ENCODE assay signal across 8 cellular contexts in the genomic region with DNA sequence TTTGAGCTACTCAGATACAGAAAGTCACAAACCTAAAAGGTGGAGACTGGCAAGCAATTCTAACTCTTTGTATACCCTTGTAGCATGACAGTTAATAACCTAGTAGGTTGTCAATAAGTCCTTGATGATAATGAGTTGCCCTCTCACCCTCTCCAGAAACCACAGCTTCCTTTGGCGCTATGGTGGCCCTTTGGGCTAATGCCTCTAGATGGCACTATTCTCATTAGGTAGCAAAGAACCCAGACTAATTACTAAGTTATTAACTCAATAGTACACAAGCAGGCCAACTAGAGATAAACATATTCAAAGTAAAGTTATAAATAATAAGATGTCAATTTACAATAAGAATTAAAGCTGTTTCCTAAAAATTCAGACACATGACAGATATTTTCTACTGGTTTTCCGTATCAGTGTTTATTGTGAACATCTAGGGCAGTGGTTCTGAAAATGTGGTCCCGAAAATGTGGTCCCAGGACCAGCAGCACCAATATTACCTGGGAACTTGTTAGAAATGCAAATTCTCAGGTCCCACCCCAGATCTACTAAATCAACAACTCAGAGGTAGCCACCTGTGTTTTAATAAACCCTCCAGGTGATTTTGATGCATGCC. TPM values are rescaled to one million over a fixed set of nuclear protein-coding genes. Genes with fewer than 3 reads are reported as not detected.
DNase-seq lines count a peak whose midpoint lies in the region; ATAC-seq and TF ChIP-seq lines count a peak whose summit lies in the region.

No MANE protein-coding gene starts in this region.

- 78 to 79% methylated on average over 3 of the region's 3 CpGs for WGBS in aorta, 2 donors

- H3K9me3 ChIP-seq in Peyer's patch (no peaks in the 10 kb centered on the region), aorta (ENCODE audit: control insufficient read depth, low read length) (no peaks in the 10 kb centered on the region)

- H3K27ac ChIP-seq in Peyer's patch, result no peak overlapping the region
- H3K27ac ChIP-seq in aorta (ENCODE audit: low read depth in 1 of 2, low read length in 2 of 2), result no peak overlapping the region

- peak; percentile 52 for TF ChIP-seq CTCF in AG04449 (IDR thresholded peaks at IDR 0.05; ENCODE audit: insufficient read depth, low read length, missing control alignments)
- peak; percentile 64 for TF ChIP-seq CTCF in GM10266 (IDR thresholded peaks at IDR 0.05; ENCODE audit: control insufficient read depth, insufficient read depth, low read depth, missing control alignments)
- peak in 4 of 6 experiments; percentile 51 to 64 (median 58) for TF ChIP-seq CTCF in Peyer's patch (IDR thresholded peaks at IDR 0.05)

- H3K4me3 ChIP-seq in AG04449 (ENCODE audit: low read depth, low read length) (no peak overlapping the region), Peyer's patch (no peak overlapping the region), aorta (ENCODE audit: low read length in 2 of 2) (no peak overlapping the region)

- TF ChIP-seq POLR2A in Peyer's patch (IDR thresholded peaks at IDR 0.05) (no peak), erythroblast (IDR thresholded peaks at IDR 0.05; ENCODE audit: low read length) (no peak)

- CTCF ChIA-PET in AG04449 (lab: Yijun Ruan, JAX), result interaction anchor here (0.8 to 12.0 kb wide), 31 partner anchors 10 to 336 kb away, joined by 3 to 135 read pairs (median 4); a partner anchor contains a TSS

- peak; percentile 85 for ATAC-seq in HG02938 (IDR thresholded peaks at IDR 0.05; ENCODE audit: unreplicated experiment)
- no peak for ATAC-seq in aorta (ENCODE audit: low FRiP score)

- POLR2A ChIA-PET in AG04449 (lab: Yijun Ruan, JAX), result no interaction called here

- no peaks in the 10 kb centered on the region for H3K36me3 ChIP-seq in Peyer's patch
- H3K36me3 ChIP-seq in aorta (ENCODE audit: control insufficient read depth in 1 of 2, insufficient read depth in 2 of 2, low read length in 1 of 2), result no peaks in the 10 kb centered on the region

- H3K4me1 ChIP-seq in Peyer's patch (no peaks in the 10 kb centered on the region), aorta (ENCODE audit: control insufficient read depth in 1 of 2, insufficient read depth in 2 of 2, low read length in 2 of 2) (no peaks in the 10 kb centered on the region)

- no peaks in the 10 kb centered on the region for H3K27me3 ChIP-seq in Peyer's patch
- H3K27me3 ChIP-seq in aorta (ENCODE audit: control insufficient read depth in 1 of 2, insufficient read depth in 2 of 2, low read length in 1 of 2), result no peaks in the 10 kb centered on the region

- intact Hi-C loops in aorta (cut with DNase I), result loop anchor here in 1 of 2 donors (2.0 kb wide), 1 partner anchor 181 kb away; no protein-coding TSS in a partner anchor

- DNase-seq in AG04449 (ENCODE audit: low read depth, low spot score), result no peak
- DNase-seq in GM10266 (ENCODE audit: extremely low spot score), result peak; percentile 13
- DNase-seq in Peyer's patch, result no peak
- peak; percentile 33 to 57 for DNase-seq in erythroblast (lab: John Stamatoyannopoulos, UW)
- peak; percentile 6 for DNase-seq in stimulated activated CD4-positive, alpha-beta T cell treated with anti-CD3 and anti-CD28 coated beads, Interleukin-2, amount 100 ng/mL, for 4 hours (ENCODE audit: low read depth)
- DNase-seq in GF-D8 (lab: John Stamatoyannopoulos, UW), result no peak
- DNase-seq in aorta, result no peak

RNA-seq across cellular contexts. Expression of a gene that starts 41.1 kb away (rescaled TPM):
- total RNA-seq in Peyer's patch (10 to 100 TPM in 3 of 4 donors, 1 to 10 TPM in 1; 7.4 to 14.5 (median 13.5) TPM), aorta (10 to 100 TPM; 13.0 to 18.3 TPM)
- polyA plus RNA-seq in aorta, result 1 to 10 TPM; 6.5 to 7.5 TPM

Comparison
In these comparisons a context has a peak if more than half of its experiments do, and no peak if none do; other contexts are left out.
1. DNase-seq: peak in GM10266 (single experiment), erythroblast (2 of 2) and stimulated activated CD4-positive, alpha-beta T cell treated with anti-CD3 and anti-CD28 coated beads, Interleukin-2, amount 100 ng/mL, for 4 hours (single experiment); none in AG04449 (single experiment), Peyer's patch (0 of 3), GF-D8 (single experiment) and aorta (0 of 2).
2. Peak in every context shown above with its lines, with median percentiles within 50 percentile points of each other: CTCF ChIP-seq.